ENCODE assay signal across 25 cellular contexts in the genomic region with DNA sequence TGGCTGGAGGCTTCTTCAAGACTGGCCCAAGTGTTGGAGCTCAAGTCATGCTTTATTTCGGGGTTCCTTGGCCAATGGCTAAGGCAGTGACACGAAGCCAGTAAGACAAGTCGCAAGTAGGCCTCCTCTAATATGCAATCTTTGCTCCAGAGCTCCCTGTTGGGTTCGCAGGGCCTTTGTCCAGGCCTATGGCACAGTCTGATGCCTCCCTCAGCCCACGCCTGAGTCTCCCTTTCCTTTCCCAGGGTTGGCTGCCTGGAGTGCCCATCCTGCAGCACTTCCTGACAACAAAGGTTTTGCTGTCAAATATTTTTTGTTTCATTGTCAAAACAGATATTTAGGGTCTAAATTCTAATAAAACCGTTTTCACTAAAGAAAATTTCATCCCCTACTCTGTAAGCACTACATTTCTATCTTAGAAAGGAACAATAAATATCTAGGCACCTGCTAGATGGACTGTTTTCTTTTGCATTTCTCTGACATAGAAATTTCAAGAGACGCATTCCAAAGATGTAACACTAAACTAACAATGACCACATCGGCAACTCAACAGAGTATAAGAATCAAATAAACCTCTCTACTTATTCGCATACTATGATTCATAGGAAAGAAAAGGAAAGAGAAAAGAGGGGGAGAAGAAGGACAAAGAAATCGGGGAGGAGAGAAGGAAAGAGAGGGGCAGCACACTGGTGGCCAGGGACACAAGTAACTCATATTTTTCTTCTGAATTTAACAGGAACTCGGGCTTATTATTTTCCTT.
"Had no signal": no experiment of that assay in that cellular context is flagged by ENCODE, and none has a peak within 500 bp of the region (broad histone marks: within the 10 kb centered on the region; RNA-seq: fewer than 3 reads in every experiment).

No MANE protein-coding gene starts in this region.

- H3K4me2 ChIP-seq: hepatocyte had no signal

- H3K79me2 ChIP-seq: hepatocyte had no signal

- H3K9me3 ChIP-seq: colonic mucosa, stomach, suprapubic skin, transverse colon, vagina had no signal

- H2AFZ ChIP-seq: hepatocyte had no signal

- H3K4me1 ChIP-seq: colonic mucosa, stomach, suprapubic skin, transverse colon, vagina had no signal

- ATAC-seq: activated CD8-positive, alpha-beta T cell treated with anti-CD3 and anti-CD28 coated beads, Interleukin-2, amount 10 ng/mL, durations not matched to agents 7 days and 5 days; effector memory CD8-positive, alpha-beta T cell; esophagus mucosa; natural killer cell treated with Interleukin-12 subunit alpha and Interleukin-12 subunit beta and Interleukin-15 and Interleukin-18, amount 100 ng/mL, for 72 hours; sciatic nerve; stimulated activated memory B cell treated with anti-CD40 and anti-IgM and Interleukin-4, amounts not matched to agents 10 μg/mL and 1 μg/mL and 100 μg/mL, for 72 hours had no signal

- H3K36me3 ChIP-seq: colonic mucosa, stomach, suprapubic skin, transverse colon, vagina had no signal

- H3K4me3 ChIP-seq: colonic mucosa, dorsolateral prefrontal cortex, hepatocyte, stomach, suprapubic skin, transverse colon, vagina had no signal

- H3K27ac ChIP-seq: colonic mucosa, dorsolateral prefrontal cortex, hepatocyte, stomach, suprapubic skin, transverse colon, vagina, VCaP had no signal

- DNase-seq: activated CD4-positive, alpha-beta T cell treated with anti-CD3 and anti-CD28 coated beads for 1 hour; activated CD4-positive, alpha-beta T cell treated with anti-CD3 and anti-CD28 coated beads, Interleukin-2, amount 50 U/mL, for 1 hour; activated CD8-positive, alpha-beta T cell treated with anti-CD3 and anti-CD28 coated beads, Interleukin-2, amount 10 ng/mL, durations not matched to agents 7 days and 5 days; activated gamma-delta T cell; activated naive CD4-positive, alpha-beta T cell treated with anti-CD3 and anti-CD28 coated beads, Interleukin-2, amount 50 U/mL, for 16 hours; anterior cingulate cortex; colonic mucosa; dorsolateral prefrontal cortex; effector memory CD8-positive, alpha-beta T cell; foreskin melanocyte; midbrain; nucleus accumbens; posterior cingulate gyrus; small intestine; stimulated activated CD4-positive, alpha-beta T cell treated with anti-CD3 and anti-CD28 coated beads, Interleukin-2, amount 100 ng/mL, for 24 hours; stomach; transverse colon had no signal

- H3K27me3 ChIP-seq: colonic mucosa, dorsolateral prefrontal cortex, hepatocyte, stomach, suprapubic skin, transverse colon, vagina had no signal
